In genomic region chr16:81896902-81897301, GRCh38 we compare ENCODE assay signal across 20 cellular contexts.
"Had no signal": no experiment of that assay in that cellular context is flagged by ENCODE, and none has a peak within 500 bp of the region (broad histone marks: within the 10 kb centered on the region; RNA-seq: fewer than 3 reads in every experiment).

No MANE protein-coding gene starts in this region.

- H3K4me3 ChIP-seq: adrenal gland, dorsolateral prefrontal cortex, skin epidermis, stomach, testis had no signal

- DNase-seq: activated CD4-positive, alpha-beta T cell treated with anti-CD3 and anti-CD28 coated beads, Interleukin-2, amount 10 ng/mL, durations not matched to agents 7 days and 5 days; activated CD8-positive, alpha-beta T cell treated with anti-CD3 and anti-CD28 coated beads, Interleukin-2, amount 10 ng/mL, durations not matched to agents 7 days and 5 days; activated gamma-delta T cell; activated T-cell treated with anti-CD3 and anti-CD28 coated beads, Interleukin-2, amount 50 U/mL, for 4 hours; adrenal gland; dorsolateral prefrontal cortex; foreskin melanocyte; glutamatergic neuron; hypothalamus; midbrain; nephron progenitor cell; occipital lobe; stomach; T1000; testis had no signal

- H3K4me1 Mint-ChIP-seq: activated CD4-positive, alpha-beta T cell treated with anti-CD3 and anti-CD28 coated beads, Interleukin-2, amount 10 ng/mL, durations not matched to agents 7 days and 5 days had no signal

- ATAC-seq: activated CD4-positive, CD25-positive, alpha-beta regulatory T cell treated with anti-CD3 and anti-CD28 coated beads, Interleukin-2, amount 50 U/mL, for 24 hours; activated CD8-positive, alpha-beta T cell treated with anti-CD3 and anti-CD28 coated beads, Interleukin-2, amount 10 ng/mL, durations not matched to agents 7 days and 5 days; activated naive CD4-positive, alpha-beta T cell treated with anti-CD3 and anti-CD28 coated beads, Interleukin-2, amount 50 U/mL, for 72 hours; activated T-cell treated with anti-CD3 and anti-CD28 coated beads, Interleukin-2, amount 50 U/mL, for 4 hours had no signal

- H3K4me3 Mint-ChIP-seq: activated CD4-positive, alpha-beta T cell treated with anti-CD3 and anti-CD28 coated beads, Interleukin-2, amount 10 ng/mL, durations not matched to agents 7 days and 5 days; activated CD8-positive, alpha-beta T cell treated with anti-CD3 and anti-CD28 coated beads, Interleukin-2, amount 10 ng/mL, durations not matched to agents 7 days and 5 days; activated T-cell treated with anti-CD3 and anti-CD28 coated beads, Interleukin-2, amount 50 U/mL, for 4 hours; nephron progenitor cell; type B pancreatic cell had no signal

- H3K27ac Mint-ChIP-seq: activated CD8-positive, alpha-beta T cell treated with anti-CD3 and anti-CD28 coated beads, Interleukin-2, amount 10 ng/mL, durations not matched to agents 7 days and 5 days; activated naive CD4-positive, alpha-beta T cell treated with anti-CD3 and anti-CD28 coated beads, Interleukin-2, amount 50 U/mL, for 72 hours; nephron progenitor cell; type B pancreatic cell had no signal

- H3K9me3 Mint-ChIP-seq: activated CD4-positive, alpha-beta T cell treated with anti-CD3 and anti-CD28 coated beads, Interleukin-2, amount 10 ng/mL, durations not matched to agents 7 days and 5 days; activated naive CD4-positive, alpha-beta T cell treated with anti-CD3 and anti-CD28 coated beads, Interleukin-2, amount 50 U/mL, for 72 hours; activated T-cell treated with anti-CD3 and anti-CD28 coated beads, Interleukin-2, amount 50 U/mL, for 4 hours; nephron progenitor cell; type B pancreatic cell had no signal

- H3K27me3 Mint-ChIP-seq: activated CD4-positive, alpha-beta T cell treated with anti-CD3 and anti-CD28 coated beads, Interleukin-2, amount 10 ng/mL, durations not matched to agents 7 days and 5 days; progenitor cell of endocrine pancreas; type B pancreatic cell had no signal
